ENCODE assay signal across 9 cellular contexts in genomic region chr2:127196998-127197397, GRCh38. TPM values are rescaled to one million over a fixed set of nuclear protein-coding genes. Genes with fewer than 3 reads are reported as not detected.
DNase-seq lines count a peak whose midpoint lies in the region; ATAC-seq and TF ChIP-seq lines count a peak whose summit lies in the region.
"Had no signal": no experiment of that assay in that cellular context is flagged by ENCODE, and none has a peak within 500 bp of the region (broad histone marks: within the 10 kb centered on the region; RNA-seq: fewer than 3 reads in every experiment).

No MANE protein-coding gene starts in this region.

- H3K27me3 ChIP-seq in liver (ENCODE audit: control insufficient read depth in 4 of 4, insufficient read depth in 4 of 4, low read length in 3 of 4), result no peaks in the 10 kb centered on the region

- DNase-seq in DMS53 treated with DMSO at 0.1 percent for 48 hours (lab: John Stamatoyannopoulos, UW; ENCODE audit: unreplicated experiment) (peak; percentile 73), HT-29 (ENCODE audit: low spot score) (peak; percentile 70), SKM-1 treated with dmso at 0.1 percent for 144 hours (lab: John Stamatoyannopoulos, UW; ENCODE audit: unreplicated experiment) (peak; percentile 66), left ventricle myocardium superior (no peak), pons (ENCODE audit: low spot score) (no peak)

- WGBS in liver, result 50% methylated on average over 4 of the region's 4 CpGs

- H3K4me3 ChIP-seq in liver (ENCODE audit: low read depth in 1 of 3, low read length in 3 of 3), result no peak overlapping the region

- H3K9ac ChIP-seq in liver (ENCODE audit: low read depth in 1 of 2, low read length in 2 of 2), result no peak overlapping the region

- no peaks in the 10 kb centered on the region for H3K36me3 ChIP-seq in liver (ENCODE audit: control insufficient read depth in 4 of 4, insufficient read depth in 3 of 4, low read depth in 1 of 4, low read length in 3 of 4)

- no peaks in the 10 kb centered on the region for H3K9me3 ChIP-seq in liver (ENCODE audit: control insufficient read depth in 4 of 4, low read length in 3 of 4)

- H3K4me1 ChIP-seq in liver (ENCODE audit: control insufficient read depth in 4 of 4, insufficient read depth in 4 of 4, low read length in 3 of 4), result peaks cover 6 to 35% (median 25%) of the 10 kb centered on the region in 4 donors

- peak; percentile 61 for TF ChIP-seq CTCF in liver (IDR thresholded peaks at IDR 0.05; ENCODE audit: low read depth, low read length, missing input control)

- peak; percentile 81 to 85 for TF ChIP-seq RAD21 in liver (IDR thresholded peaks at IDR 0.05)

- no peak for ATAC-seq in left ventricle myocardium superior
- ATAC-seq in HG02588 (IDR thresholded peaks at IDR 0.05; ENCODE audit: unreplicated experiment), result no peak
- no peak for ATAC-seq in HG02678 (IDR thresholded peaks at IDR 0.05; ENCODE audit: unreplicated experiment)

- no peak overlapping the region for H3K27ac ChIP-seq in liver (ENCODE audit: low read depth in 1 of 2, low read length in 2 of 2)

- intact Hi-C loops in left ventricle myocardium superior (cut with micrococcal nuclease), result no loop called here

TF ChIP-seq in liver, 16 proteins besides CTCF, POLR2A, EP300 and RAD21:
- no peak for TF ChIP-seq FOXA2 (IDR thresholded peaks at IDR 0.05)
- TF ChIP-seq RXRA (IDR thresholded peaks at IDR 0.05), result no peak
- TF ChIP-seq EGR1 (IDR thresholded peaks at IDR 0.05; ENCODE audit: low read depth in 2 of 2), result no peak
- no peak for TF ChIP-seq REST (IDR thresholded peaks at IDR 0.05)

RNA-seq across cellular contexts. Expression of gene CYP27C1, which starts 23.1 kb away (rescaled TPM):
- not detected in 2 replicates for total RNA-seq in HT-29 (2014; rRNA removed; shearing (Covaris generic))
- total RNA-seq in liver (under 1 TPM; 0.05 to 0.08 TPM), left ventricle myocardium superior (0.10 TPM)
- under 1 TPM; 0.02 to 0.14 TPM for polyA plus RNA-seq in liver
- total RNA-seq: pulmonary artery endothelial cell had no signal

Comparison
In these comparisons a context has a peak if more than half of its experiments do, and no peak if none do; other contexts are left out.
1. DNase-seq: peak in DMS53 treated with DMSO at 0.1 percent for 48 hours (single experiment), HT-29 (single experiment) and SKM-1 treated with dmso at 0.1 percent for 144 hours (single experiment); none in left ventricle myocardium superior (single experiment) and pons (single experiment).